ENCODE assay signal across 14 cellular contexts in the genomic region with DNA sequence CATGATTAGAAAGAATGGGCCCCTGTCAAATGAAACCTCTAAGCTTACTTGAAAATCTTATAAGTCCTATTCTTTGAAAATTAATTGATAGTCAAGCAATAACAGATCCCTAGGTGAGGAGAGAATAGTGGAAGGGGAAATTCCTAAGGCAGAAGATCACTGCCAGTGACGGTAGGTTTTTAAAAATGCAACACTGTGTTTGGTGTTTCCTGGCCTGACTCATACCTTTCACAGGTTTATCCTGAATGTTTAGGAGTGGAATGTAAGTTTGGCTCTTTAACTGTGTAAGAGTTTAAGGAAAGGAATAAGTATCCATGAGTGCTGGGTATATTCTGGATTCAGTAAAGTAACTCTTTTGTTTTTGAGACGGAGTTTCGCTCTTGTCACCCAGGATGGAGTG. TPM values are rescaled to one million over a fixed set of nuclear protein-coding genes. Genes with fewer than 3 reads are reported as not detected.
DNase-seq lines count a peak whose midpoint lies in the region; ATAC-seq and TF ChIP-seq lines count a peak whose summit lies in the region.
"Had no signal": no experiment of that assay in that cellular context is flagged by ENCODE, and none has a peak within 500 bp of the region (broad histone marks: within the 10 kb centered on the region; RNA-seq: fewer than 3 reads in every experiment).

No MANE protein-coding gene starts in this region.

- H3K27me3 ChIP-seq in SK-N-SH (ENCODE audit: insufficient read depth) = no peaks in the 10 kb centered on the region
- H3K27me3 ChIP-seq in stomach = no peaks in the 10 kb centered on the region

- H3K4me1 Mint-ChIP-seq in natural killer cell = peaks cover 92 to 95% of the 10 kb centered on the region in 2 donors

- in situ Hi-C loops in KBM-7 (cut with MboI; ENCODE audit: low pct_unique_long_range_greater_than_20kb, low sequenced_read_pairs) = no loop called here

- peak overlapping the region; percentile 6 for H3K4me3 Mint-ChIP-seq in natural killer cell
- H3K4me3 Mint-ChIP-seq: B cell had no signal

- POLR2A ChIA-PET in SK-N-SH (lab: Yijun Ruan, JAX) = interaction anchor here (1.2 kb wide), 1 partner anchor 24 kb away, joined by 3 read pairs; the partner anchor contains the start of gene HAPSTR1

- WGBS in SK-N-SH (ENCODE audit: low lambda C conversion rate) = 68% methylated on average over 3 of the region's 3 CpGs
- 79 to 83% (median 79%) methylated on average over 3 of the region's 3 CpGs for WGBS in stomach, 5 donors

- no peak for TF ChIP-seq POLR2A in stomach (IDR thresholded peaks at IDR 0.05)

- H3K4me3 ChIP-seq in SK-N-SH (ENCODE audit: low read depth in 2 of 2, low read length in 1 of 2) (no peak overlapping the region), stomach (no peak overlapping the region)

- TF ChIP-seq EP300 in SK-N-SH (IDR thresholded peaks at IDR 0.05; ENCODE audit: borderline replicate concordance in 1 of 2, low read depth in 1 of 2, low read length in 1 of 2) (no peak), stomach (IDR thresholded peaks at IDR 0.05) (no peak)

- H3K79me2 ChIP-seq in SK-N-SH (ENCODE audit: insufficient read depth) = peaks cover 99% of the 10 kb centered on the region

- H3K9me3 ChIP-seq in SK-N-SH (no peaks in the 10 kb centered on the region), stomach (no peaks in the 10 kb centered on the region)

- intact Hi-C loops in natural killer cell (cut with micrococcal nuclease) (no loop called here), stomach (cut with DNase I; ENCODE audit: low total_unique reads) (no loop called here)

- CTCF ChIA-PET in SK-N-SH (lab: Yijun Ruan, JAX) = interaction anchor here (1.2 to 1.3 kb wide), 2 partner anchors 11 to 24 kb away, joined by 3 to 4 read pairs; no protein-coding TSS in a partner anchor

- ATAC-seq in natural killer cell (no peak), GM18858 (IDR thresholded peaks at IDR 0.05; ENCODE audit: unreplicated experiment) (no peak)

- no peak for TF ChIP-seq CTCF in SK-N-SH (IDR thresholded peaks at IDR 0.05)
- no peak for TF ChIP-seq CTCF in natural killer cell (IDR thresholded peaks at IDR 0.05)
- TF ChIP-seq CTCF in stomach (IDR thresholded peaks at IDR 0.05) = no peak

- peak overlapping the region; percentile 17; the same call in 1 of the 2 replicates for H3K4me2 ChIP-seq in SK-N-SH

- DNase-seq in EL = peak; percentile 50
- DNase-seq in SK-N-SH = no peak
- DNase-seq in epithelial cell of prostate (ENCODE audit: low read depth, low spot score) = no peak
- no peak for DNase-seq in natural killer cell
- DNase-seq in stomach = no peak
- DNase-seq in KBM-7 = no peak
- no peak for DNase-seq in NCI-H748 (lab: John Stamatoyannopoulos, UW; ENCODE audit: unreplicated experiment)
- DNase-seq: activated CD4-positive, CD25-positive, alpha-beta regulatory T cell; activated T-cell treated with anti-CD3 and anti-CD28 coated beads, Interleukin-2, amount 50 U/mL, for 1 hour; amygdala; GOT3; stimulated activated CD4-positive, alpha-beta T cell treated with anti-CD3 and anti-CD28 coated beads, Interleukin-4, amount 100 ng/mL, for 1 hour had no signal

- no peak overlapping the region for H3K9ac ChIP-seq in SK-N-SH

- no peak overlapping the region for H2AFZ ChIP-seq in SK-N-SH (ENCODE audit: low read depth)

- peaks cover 34% of the 10 kb centered on the region for H3F3A ChIP-seq in SK-N-SH (replicated peaks; ENCODE audit: insufficient read depth)

- H3K36me3 ChIP-seq in SK-N-SH (replicated peaks in 1 of 2; ENCODE audit: control insufficient read depth in 1 of 2, insufficient read depth in 2 of 2, low read length in 1 of 2) (peaks cover 51 to 54% of the 10 kb centered on the region in 2 experiments), stomach (peaks cover 7 to 39% (median 32%) of the 10 kb centered on the region in 4 donors)

- no peaks in the 10 kb centered on the region for H3K36me3 Mint-ChIP-seq in natural killer cell

- H3K27ac Mint-ChIP-seq in natural killer cell = peak overlapping the region; percentile 82 to 88

- H3K4me1 ChIP-seq in SK-N-SH (ENCODE audit: control insufficient read depth in 1 of 2, insufficient read depth in 2 of 2, low read depth in 1 of 2, low read length in 1 of 2) = peaks cover 24 to 57% of the 10 kb centered on the region in 2 experiments
- H3K4me1 ChIP-seq in stomach = peaks cover 40 to 97% (median 67%) of the 10 kb centered on the region in 4 donors

- no peaks in the 10 kb centered on the region for H3K9me3 Mint-ChIP-seq in natural killer cell

- TF ChIP-seq RAD21 in SK-N-SH (IDR thresholded peaks at IDR 0.05; ENCODE audit: low read length) = no peak

- no peaks in the 10 kb centered on the region for H3K9me2 ChIP-seq in SK-N-SH

- H3K27me3 Mint-ChIP-seq in natural killer cell (ENCODE audit: low read depth in 2 of 2) = no peaks in the 10 kb centered on the region
- H3K27me3 Mint-ChIP-seq: B cell had no signal

- H4K20me1 ChIP-seq in SK-N-SH (ENCODE audit: insufficient read depth) = peaks cover 100% of the 10 kb centered on the region

- H3K27ac ChIP-seq in SK-N-SH (ENCODE audit: low read depth in 2 of 2, low read length in 1 of 2) (peak overlapping the region in 1 of 2 experiments; percentile 24; a peak in 2 of 4 replicates), epithelial cell of prostate (peak overlapping the region; percentile 69), stomach (no peak overlapping the region)

TF ChIP-seq in SK-N-SH, 30 proteins besides CTCF, POLR2A, EP300 and RAD21:
- TF ChIP-seq FOSL2 (IDR thresholded peaks at IDR 0.05; ENCODE audit: borderline replicate concordance, low read depth) (peak; percentile 40; the same call in 1 of the 2 replicates), FOXJ3 (CRISPR knock-in tag; IDR thresholded peaks at IDR 0.05) (no peak), SMC3 (IDR thresholded peaks at IDR 0.05; ENCODE audit: low read depth, low read length) (no peak), ELF1 (IDR thresholded peaks at IDR 0.05) (no peak), JUND (IDR thresholded peaks at IDR 0.05) (peak; percentile 51), MEF2A (IDR thresholded peaks at IDR 0.05; ENCODE audit: borderline replicate concordance, low read depth) (no peak), FOXM1 (IDR thresholded peaks at IDR 0.05; ENCODE audit: low read depth) (no peak), NRF1 (IDR thresholded peaks at IDR 0.05; ENCODE audit: low read depth, low read length) (no peak), CHD2 (IDR thresholded peaks at IDR 0.05; ENCODE audit: low read length, partially characterized antibody) (no peak)
- TF ChIP-seq, protein P1, sequence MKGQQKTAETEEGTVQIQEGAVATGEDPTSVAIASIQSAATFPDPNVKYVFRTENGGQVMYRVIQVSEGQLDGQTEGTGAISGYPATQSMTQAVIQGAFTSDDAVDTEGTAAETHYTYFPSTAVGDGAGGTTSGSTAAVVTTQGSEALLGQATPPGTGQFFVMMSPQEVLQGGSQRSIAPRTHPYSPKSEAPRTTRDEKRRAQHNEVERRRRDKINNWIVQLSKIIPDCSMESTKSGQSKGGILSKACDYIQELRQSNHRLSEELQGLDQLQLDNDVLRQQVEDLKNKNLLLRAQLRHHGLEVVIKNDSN (IDR thresholded peaks at IDR 0.05; ENCODE audit: borderline replicate concordance, low read depth) = no peak
- TF ChIP-seq, protein P2, sequence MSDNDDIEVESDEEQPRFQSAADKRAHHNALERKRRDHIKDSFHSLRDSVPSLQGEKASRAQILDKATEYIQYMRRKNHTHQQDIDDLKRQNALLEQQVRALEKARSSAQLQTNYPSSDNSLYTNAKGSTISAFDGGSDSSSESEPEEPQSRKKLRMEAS (IDR thresholded peaks at IDR 0.05; ENCODE audit: low read depth) = 0 out of 2 replicates have a peak, but pooled peaks have one; percentile 18
- TF ChIP-seq, protein P3, sequence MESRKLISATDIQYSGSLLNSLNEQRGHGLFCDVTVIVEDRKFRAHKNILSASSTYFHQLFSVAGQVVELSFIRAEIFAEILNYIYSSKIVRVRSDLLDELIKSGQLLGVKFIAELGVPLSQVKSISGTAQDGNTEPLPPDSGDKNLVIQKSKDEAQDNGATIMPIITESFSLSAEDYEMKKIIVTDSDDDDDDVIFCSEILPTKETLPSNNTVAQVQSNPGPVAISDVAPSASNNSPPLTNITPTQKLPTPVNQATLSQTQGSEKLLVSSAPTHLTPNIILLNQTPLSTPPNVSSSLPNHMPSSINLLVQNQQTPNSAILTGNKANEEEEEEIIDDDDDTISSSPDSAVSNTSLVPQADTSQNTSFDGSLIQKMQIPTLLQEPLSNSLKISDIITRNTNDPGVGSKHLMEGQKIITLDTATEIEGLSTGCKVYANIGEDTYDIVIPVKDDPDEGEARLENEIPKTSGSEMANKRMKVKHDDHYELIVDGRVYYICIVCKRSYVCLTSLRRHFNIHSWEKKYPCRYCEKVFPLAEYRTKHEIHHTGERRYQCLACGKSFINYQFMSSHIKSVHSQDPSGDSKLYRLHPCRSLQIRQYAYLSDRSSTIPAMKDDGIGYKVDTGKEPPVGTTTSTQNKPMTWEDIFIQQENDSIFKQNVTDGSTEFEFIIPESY (IDR thresholded peaks at IDR 0.05; ENCODE audit: borderline replicate concordance, low read depth) = no peak

RNA-seq across cellular contexts. Expression of gene HAPSTR1, which starts 23.8 kb away (rescaled TPM):
- 7.0 and 8.6 TPM in 2 replicates for polyA plus RNA-seq in SK-N-SH (2012; rRNA removed)
- polyA plus RNA-seq in SK-N-SH (2012; cell fraction: cytosol; rRNA removed) = 9.4 and 11.4 TPM in 2 replicates
- 10.2 and 13.8 TPM in 2 replicates for polyA plus RNA-seq in SK-N-SH (2012; cell fraction: nucleus; rRNA removed)
- total RNA-seq in natural killer cell = 100 to 1,000 TPM; 135 to 145 (median 138) TPM
- total RNA-seq in stomach = 10 to 100 TPM; 28.6 to 84.1 (median 63.4) TPM
- 10 to 100 TPM in 2 of 3 donors, 1 to 10 TPM in 1; 6.6 to 13.6 (median 11.1) TPM for polyA plus RNA-seq in stomach
